Comparison of ENCODE assay signal across 33 cellular contexts in the genomic region with DNA sequence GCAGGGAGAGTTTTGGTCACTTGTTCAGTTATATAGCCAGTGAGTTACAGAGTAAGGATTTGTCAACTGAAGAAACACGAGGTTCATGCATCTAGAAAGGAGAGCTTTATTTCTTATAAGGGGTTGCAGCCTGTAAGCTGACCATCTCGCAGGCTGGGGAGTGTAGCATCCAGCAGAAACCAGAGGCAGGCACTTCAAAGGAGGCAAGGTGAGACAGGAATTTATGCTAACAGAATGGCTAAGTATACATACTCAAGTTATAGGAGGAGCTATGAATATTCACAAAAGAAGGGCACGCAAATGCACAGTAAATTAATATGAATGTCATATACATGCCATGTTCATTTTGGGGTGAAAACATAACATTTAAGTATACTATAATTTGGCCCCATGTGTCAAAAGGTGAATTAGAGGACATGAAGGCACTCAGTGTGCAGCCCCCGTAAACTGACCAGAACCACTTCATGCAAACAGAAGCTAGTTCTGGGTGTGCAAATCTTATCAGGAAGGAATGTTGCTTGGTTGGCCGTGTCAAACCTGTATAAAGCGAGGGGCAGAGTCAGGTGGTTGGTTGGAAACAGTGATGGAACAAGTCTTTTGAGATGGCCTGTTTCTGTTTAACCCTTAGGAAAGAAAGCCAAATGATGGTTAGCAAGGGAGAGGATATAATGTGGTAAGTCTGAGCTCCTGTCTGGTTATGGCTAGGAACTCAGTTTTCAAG.
"Had no signal": no experiment of that assay in that cellular context is flagged by ENCODE, and none has a peak within 500 bp of the region (broad histone marks: within the 10 kb centered on the region; RNA-seq: fewer than 3 reads in every experiment).

No MANE protein-coding gene starts in this region.

- H3K27ac ChIP-seq: RWPE1, VCaP had no signal

- ATAC-seq: activated naive CD4-positive, alpha-beta T cell treated with anti-CD3 and anti-CD28 coated beads, Interleukin-2, amount 50 U/mL, for 72 hours; activated T-cell treated with anti-CD3 and anti-CD28 coated beads, Interleukin-2, amount 50 U/mL, for 4 hours; K562; PC-3 had no signal

- DNase-seq: activated B cell treated with CpG ODN at 0.5 μM for 24 hours; activated CD4-positive, alpha-beta memory T cell treated with anti-CD3 and anti-CD28 coated beads for 36 hours; activated CD4-positive, alpha-beta T cell treated with anti-CD3 and anti-CD28 coated beads for 4 hours; activated CD4-positive, alpha-beta T cell treated with anti-CD3 and anti-CD28 coated beads, Interleukin-2, amount 50 U/mL, for 1 hour; activated CD4-positive, CD25-positive, alpha-beta regulatory T cell treated with anti-CD3 and anti-CD28 coated beads, Interleukin-2, amount 50 U/mL, for 72 hours; activated CD8-positive, alpha-beta memory T cell treated with anti-CD3 and anti-CD28 coated beads, Interleukin-2, amount 50 U/mL, for 4 hours; activated gamma-delta T cell treated with Interleukin-2 at 50 U/mL for 16 hours; activated naive CD4-positive, alpha-beta T cell treated with anti-CD3 and anti-CD28 coated beads for 36 hours; activated T-cell treated with anti-CD3 and anti-CD28 coated beads for 4 hours; activated T-cell treated with anti-CD3 and anti-CD28 coated beads, Interleukin-2, amount 50 U/mL, for 4 hours; anterior cingulate cortex; NCI-H1092 treated with DMSO at 0.1 percent for 48 hours; NCI-H1417; NCI-H146; NCI-H187 treated with DMSO at 0.1 percent for 48 hours; NCI-H2107; NCI-H2171; NCI-H510A; NCI-H526; NCI-H748 treated with DMSO at 0.1 percent for 48 hours; NK-92 treated with Interleukin-12 subunit alpha and Interleukin-12 subunit beta, amount 100 ng/mL, for 24 hours; PC-3; Right ventricle myocardium superior; SW 1271; T-helper 1 cell; T-helper 2 cell; T-helper 9 cell had no signal

- FAIRE-seq: bronchial epithelial cell, K562, RCC 7860 had no signal

- H3K4me3 ChIP-seq: K562 had no signal
